1 cellular context compared by ENCODE assay signal in the genomic region with DNA sequence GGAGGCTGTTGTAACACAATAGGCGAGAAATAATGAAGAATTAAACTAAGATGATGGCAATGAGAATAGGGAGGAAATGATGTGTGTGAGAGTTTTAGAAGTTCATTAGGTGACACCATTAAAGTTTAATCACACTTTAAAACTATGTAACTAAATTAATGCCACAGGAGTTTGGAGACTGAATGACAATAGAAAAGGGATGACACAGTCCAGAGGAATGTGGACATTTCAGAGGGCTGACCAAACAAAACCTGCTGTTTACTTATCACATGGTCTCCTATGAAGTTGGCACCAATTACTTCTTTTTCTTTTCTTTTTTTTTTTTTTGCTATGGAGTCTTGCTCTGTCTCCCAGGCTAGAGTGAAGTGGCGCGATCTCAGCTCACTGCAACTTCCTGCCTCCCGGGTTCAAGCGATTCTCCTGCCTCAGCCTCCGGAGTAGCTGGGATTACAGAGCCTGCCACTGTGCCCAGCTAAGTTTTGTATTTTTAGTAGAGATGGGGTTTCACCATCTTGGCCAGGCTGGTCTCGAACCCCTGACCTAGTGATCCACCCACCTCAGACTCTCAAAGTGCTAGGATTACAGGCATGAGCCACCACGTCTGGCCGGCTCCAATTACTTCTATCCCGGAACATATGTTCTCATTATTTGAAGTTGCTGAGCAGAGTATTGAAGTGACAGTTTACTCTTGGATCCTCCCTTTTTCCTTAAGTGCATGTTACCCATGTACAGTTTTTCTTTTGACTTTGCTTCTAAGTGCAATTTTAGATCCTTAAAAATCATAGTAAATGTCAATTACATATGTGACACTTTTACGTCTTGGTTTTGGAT.
TF ChIP-seq lines count a peak whose summit lies in the region.

No MANE protein-coding gene starts in this region.

TF ChIP-seq in HepG2, 621 proteins besides CTCF, POLR2A, EP300 and RAD21 (continued from another document and continues in another):
- TF ChIP-seq RXRB (CRISPR knock-in tag; IDR thresholded peaks at IDR 0.05; ENCODE audit: borderline replicate concordance) = peak; percentile 36; the same call in 1 of the 2 replicates
- TF ChIP-seq, protein P1, sequence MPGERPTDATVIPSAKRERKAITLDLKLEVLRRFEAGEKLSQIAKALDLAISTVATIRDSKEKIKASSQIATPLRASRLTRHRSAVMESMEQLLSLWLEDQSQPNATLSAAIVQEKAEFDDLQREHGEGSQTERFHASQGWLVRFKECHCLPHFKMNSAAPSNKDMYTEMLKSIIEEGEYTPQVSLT (CRISPR knock-in tag; IDR thresholded peaks at IDR 0.05; ENCODE audit: borderline replicate concordance, low read depth) = no peak
- peak; percentile 61 for TF ChIP-seq POGZ (CRISPR knock-in tag; IDR thresholded peaks at IDR 0.05)
- TF ChIP-seq SMARCC2 (IDR thresholded peaks at IDR 0.05) = no peak
- TF ChIP-seq, protein P2, sequence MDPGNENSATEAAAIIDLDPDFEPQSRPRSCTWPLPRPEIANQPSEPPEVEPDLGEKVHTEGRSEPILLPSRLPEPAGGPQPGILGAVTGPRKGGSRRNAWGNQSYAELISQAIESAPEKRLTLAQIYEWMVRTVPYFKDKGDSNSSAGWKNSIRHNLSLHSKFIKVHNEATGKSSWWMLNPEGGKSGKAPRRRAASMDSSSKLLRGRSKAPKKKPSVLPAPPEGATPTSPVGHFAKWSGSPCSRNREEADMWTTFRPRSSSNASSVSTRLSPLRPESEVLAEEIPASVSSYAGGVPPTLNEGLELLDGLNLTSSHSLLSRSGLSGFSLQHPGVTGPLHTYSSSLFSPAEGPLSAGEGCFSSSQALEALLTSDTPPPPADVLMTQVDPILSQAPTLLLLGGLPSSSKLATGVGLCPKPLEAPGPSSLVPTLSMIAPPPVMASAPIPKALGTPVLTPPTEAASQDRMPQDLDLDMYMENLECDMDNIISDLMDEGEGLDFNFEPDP (CRISPR knock-in tag; conservative IDR thresholded peaks at IDR 0.05) = no peak
- TF ChIP-seq, protein P3, sequence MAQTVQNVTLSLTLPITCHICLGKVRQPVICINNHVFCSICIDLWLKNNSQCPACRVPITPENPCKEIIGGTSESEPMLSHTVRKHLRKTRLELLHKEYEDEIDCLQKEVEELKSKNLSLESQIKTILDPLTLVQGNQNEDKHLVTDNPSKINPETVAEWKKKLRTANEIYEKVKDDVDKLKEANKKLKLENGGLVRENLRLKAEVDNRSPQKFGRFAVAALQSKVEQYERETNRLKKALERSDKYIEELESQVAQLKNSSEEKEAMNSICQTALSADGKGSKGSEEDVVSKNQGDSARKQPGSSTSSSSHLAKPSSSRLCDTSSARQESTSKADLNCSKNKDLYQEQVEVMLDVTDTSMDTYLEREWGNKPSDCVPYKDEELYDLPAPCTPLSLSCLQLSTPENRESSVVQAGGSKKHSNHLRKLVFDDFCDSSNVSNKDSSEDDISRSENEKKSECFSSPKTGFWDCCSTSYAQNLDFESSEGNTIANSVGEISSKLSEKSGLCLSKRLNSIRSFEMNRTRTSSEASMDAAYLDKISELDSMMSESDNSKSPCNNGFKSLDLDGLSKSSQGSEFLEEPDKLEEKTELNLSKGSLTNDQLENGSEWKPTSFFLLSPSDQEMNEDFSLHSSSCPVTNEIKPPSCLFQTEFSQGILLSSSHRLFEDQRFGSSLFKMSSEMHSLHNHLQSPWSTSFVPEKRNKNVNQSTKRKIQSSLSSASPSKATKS (CRISPR knock-in tag; IDR thresholded peaks at IDR 0.05) = no peak
- no peak for TF ChIP-seq ZNF552 (CRISPR knock-in tag; IDR thresholded peaks at IDR 0.05; ENCODE audit: borderline replicate concordance)
- TF ChIP-seq, protein P4, sequence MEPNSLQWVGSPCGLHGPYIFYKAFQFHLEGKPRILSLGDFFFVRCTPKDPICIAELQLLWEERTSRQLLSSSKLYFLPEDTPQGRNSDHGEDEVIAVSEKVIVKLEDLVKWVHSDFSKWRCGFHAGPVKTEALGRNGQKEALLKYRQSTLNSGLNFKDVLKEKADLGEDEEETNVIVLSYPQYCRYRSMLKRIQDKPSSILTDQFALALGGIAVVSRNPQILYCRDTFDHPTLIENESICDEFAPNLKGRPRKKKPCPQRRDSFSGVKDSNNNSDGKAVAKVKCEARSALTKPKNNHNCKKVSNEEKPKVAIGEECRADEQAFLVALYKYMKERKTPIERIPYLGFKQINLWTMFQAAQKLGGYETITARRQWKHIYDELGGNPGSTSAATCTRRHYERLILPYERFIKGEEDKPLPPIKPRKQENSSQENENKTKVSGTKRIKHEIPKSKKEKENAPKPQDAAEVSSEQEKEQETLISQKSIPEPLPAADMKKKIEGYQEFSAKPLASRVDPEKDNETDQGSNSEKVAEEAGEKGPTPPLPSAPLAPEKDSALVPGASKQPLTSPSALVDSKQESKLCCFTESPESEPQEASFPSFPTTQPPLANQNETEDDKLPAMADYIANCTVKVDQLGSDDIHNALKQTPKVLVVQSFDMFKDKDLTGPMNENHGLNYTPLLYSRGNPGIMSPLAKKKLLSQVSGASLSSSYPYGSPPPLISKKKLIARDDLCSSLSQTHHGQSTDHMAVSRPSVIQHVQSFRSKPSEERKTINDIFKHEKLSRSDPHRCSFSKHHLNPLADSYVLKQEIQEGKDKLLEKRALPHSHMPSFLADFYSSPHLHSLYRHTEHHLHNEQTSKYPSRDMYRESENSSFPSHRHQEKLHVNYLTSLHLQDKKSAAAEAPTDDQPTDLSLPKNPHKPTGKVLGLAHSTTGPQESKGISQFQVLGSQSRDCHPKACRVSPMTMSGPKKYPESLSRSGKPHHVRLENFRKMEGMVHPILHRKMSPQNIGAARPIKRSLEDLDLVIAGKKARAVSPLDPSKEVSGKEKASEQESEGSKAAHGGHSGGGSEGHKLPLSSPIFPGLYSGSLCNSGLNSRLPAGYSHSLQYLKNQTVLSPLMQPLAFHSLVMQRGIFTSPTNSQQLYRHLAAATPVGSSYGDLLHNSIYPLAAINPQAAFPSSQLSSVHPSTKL (CRISPR knock-in tag; IDR thresholded peaks at IDR 0.05) = peak; percentile 95
- peak; percentile 94; the same call in 1 of the 2 replicates for TF ChIP-seq JUNB (CRISPR knock-in tag; IDR thresholded peaks at IDR 0.05; ENCODE audit: borderline replicate concordance)
- TF ChIP-seq, protein P5, sequence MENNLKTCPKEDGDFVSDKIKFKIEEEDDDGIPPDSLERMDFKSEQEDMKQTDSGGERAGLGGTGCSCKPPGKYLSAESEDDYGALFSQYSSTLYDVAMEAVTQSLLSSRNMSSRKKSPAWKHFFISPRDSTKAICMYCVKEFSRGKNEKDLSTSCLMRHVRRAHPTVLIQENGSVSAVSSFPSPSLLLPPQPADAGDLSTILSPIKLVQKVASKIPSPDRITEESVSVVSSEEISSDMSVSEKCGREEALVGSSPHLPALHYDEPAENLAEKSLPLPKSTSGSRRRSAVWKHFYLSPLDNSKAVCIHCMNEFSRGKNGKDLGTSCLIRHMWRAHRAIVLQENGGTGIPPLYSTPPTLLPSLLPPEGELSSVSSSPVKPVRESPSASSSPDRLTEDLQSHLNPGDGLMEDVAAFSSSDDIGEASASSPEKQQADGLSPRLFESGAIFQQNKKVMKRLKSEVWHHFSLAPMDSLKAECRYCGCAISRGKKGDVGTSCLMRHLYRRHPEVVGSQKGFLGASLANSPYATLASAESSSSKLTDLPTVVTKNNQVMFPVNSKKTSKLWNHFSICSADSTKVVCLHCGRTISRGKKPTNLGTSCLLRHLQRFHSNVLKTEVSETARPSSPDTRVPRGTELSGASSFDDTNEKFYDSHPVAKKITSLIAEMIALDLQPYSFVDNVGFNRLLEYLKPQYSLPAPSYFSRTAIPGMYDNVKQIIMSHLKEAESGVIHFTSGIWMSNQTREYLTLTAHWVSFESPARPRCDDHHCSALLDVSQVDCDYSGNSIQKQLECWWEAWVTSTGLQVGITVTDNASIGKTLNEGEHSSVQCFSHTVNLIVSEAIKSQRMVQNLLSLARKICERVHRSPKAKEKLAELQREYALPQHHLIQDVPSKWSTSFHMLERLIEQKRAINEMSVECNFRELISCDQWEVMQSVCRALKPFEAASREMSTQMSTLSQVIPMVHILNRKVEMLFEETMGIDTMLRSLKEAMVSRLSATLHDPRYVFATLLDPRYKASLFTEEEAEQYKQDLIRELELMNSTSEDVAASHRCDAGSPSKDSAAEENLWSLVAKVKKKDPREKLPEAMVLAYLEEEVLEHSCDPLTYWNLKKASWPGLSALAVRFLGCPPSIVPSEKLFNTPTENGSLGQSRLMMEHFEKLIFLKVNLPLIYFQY (CRISPR knock-in tag; IDR thresholded peaks at IDR 0.05; ENCODE audit: borderline replicate concordance) = 0 out of 2 replicates have a peak, but pooled peaks have one; percentile 25
- TF ChIP-seq, protein P6, sequence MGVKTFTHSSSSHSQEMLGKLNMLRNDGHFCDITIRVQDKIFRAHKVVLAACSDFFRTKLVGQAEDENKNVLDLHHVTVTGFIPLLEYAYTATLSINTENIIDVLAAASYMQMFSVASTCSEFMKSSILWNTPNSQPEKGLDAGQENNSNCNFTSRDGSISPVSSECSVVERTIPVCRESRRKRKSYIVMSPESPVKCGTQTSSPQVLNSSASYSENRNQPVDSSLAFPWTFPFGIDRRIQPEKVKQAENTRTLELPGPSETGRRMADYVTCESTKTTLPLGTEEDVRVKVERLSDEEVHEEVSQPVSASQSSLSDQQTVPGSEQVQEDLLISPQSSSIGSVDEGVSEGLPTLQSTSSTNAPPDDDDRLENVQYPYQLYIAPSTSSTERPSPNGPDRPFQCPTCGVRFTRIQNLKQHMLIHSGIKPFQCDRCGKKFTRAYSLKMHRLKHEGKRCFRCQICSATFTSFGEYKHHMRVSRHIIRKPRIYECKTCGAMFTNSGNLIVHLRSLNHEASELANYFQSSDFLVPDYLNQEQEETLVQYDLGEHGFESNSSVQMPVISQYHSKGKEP (CRISPR knock-in tag; IDR thresholded peaks at IDR 0.05) = no peak
- TF ChIP-seq ZBTB7B (CRISPR knock-in tag; IDR thresholded peaks at IDR 0.05) = no peak
- TF ChIP-seq RARA (CRISPR knock-in tag; IDR thresholded peaks at IDR 0.05) = peak; percentile 56
- TF ChIP-seq, protein P7, sequence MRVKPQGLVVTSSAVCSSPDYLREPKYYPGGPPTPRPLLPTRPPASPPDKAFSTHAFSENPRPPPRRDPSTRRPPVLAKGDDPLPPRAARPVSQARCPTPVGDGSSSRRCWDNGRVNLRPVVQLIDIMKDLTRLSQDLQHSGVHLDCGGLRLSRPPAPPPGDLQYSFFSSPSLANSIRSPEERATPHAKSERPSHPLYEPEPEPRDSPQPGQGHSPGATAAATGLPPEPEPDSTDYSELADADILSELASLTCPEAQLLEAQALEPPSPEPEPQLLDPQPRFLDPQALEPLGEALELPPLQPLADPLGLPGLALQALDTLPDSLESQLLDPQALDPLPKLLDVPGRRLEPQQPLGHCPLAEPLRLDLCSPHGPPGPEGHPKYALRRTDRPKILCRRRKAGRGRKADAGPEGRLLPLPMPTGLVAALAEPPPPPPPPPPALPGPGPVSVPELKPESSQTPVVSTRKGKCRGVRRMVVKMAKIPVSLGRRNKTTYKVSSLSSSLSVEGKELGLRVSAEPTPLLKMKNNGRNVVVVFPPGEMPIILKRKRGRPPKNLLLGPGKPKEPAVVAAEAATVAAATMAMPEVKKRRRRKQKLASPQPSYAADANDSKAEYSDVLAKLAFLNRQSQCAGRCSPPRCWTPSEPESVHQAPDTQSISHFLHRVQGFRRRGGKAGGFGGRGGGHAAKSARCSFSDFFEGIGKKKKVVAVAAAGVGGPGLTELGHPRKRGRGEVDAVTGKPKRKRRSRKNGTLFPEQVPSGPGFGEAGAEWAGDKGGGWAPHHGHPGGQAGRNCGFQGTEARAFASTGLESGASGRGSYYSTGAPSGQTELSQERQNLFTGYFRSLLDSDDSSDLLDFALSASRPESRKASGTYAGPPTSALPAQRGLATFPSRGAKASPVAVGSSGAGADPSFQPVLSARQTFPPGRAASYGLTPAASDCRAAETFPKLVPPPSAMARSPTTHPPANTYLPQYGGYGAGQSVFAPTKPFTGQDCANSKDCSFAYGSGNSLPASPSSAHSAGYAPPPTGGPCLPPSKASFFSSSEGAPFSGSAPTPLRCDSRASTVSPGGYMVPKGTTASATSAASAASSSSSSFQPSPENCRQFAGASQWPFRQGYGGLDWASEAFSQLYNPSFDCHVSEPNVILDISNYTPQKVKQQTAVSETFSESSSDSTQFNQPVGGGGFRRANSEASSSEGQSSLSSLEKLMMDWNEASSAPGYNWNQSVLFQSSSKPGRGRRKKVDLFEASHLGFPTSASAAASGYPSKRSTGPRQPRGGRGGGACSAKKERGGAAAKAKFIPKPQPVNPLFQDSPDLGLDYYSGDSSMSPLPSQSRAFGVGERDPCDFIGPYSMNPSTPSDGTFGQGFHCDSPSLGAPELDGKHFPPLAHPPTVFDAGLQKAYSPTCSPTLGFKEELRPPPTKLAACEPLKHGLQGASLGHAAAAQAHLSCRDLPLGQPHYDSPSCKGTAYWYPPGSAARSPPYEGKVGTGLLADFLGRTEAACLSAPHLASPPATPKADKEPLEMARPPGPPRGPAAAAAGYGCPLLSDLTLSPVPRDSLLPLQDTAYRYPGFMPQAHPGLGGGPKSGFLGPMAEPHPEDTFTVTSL (CRISPR knock-in tag; IDR thresholded peaks at IDR 0.05; ENCODE audit: borderline replicate concordance) = peak; percentile 56; the same call in 1 of the 2 replicates
- TF ChIP-seq RORA (CRISPR knock-in tag; IDR thresholded peaks at IDR 0.05) = no peak
- no peak for TF ChIP-seq FOXP1 (IDR thresholded peaks at IDR 0.05)
- peak; percentile 86 for TF ChIP-seq FOXP1 (CRISPR knock-in tag; IDR thresholded peaks at IDR 0.05)
- TF ChIP-seq MTF2 (CRISPR knock-in tag; IDR thresholded peaks at IDR 0.05; ENCODE audit: borderline replicate concordance) = no peak
- 0 out of 2 replicates have a peak, but pooled peaks have one; percentile 70 for TF ChIP-seq NFKBIZ (CRISPR knock-in tag; IDR thresholded peaks at IDR 0.05)
- peak; percentile 69 for TF ChIP-seq TCF7 (IDR thresholded peaks at IDR 0.05; ENCODE audit: low read depth)
- TF ChIP-seq, protein P8, sequence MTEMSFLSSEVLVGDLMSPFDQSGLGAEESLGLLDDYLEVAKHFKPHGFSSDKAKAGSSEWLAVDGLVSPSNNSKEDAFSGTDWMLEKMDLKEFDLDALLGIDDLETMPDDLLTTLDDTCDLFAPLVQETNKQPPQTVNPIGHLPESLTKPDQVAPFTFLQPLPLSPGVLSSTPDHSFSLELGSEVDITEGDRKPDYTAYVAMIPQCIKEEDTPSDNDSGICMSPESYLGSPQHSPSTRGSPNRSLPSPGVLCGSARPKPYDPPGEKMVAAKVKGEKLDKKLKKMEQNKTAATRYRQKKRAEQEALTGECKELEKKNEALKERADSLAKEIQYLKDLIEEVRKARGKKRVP (CRISPR knock-in tag; IDR thresholded peaks at IDR 0.05) = 0 out of 4 replicates have a peak, but pooled peaks of 1 of the 2 experiments have one; percentile 21
- no peak for TF ChIP-seq ZSCAN20 (CRISPR knock-in tag; IDR thresholded peaks at IDR 0.05; ENCODE audit: borderline replicate concordance)
- TF ChIP-seq MED13 (CRISPR knock-in tag; IDR thresholded peaks at IDR 0.05) = no peak
- TF ChIP-seq, protein P9, sequence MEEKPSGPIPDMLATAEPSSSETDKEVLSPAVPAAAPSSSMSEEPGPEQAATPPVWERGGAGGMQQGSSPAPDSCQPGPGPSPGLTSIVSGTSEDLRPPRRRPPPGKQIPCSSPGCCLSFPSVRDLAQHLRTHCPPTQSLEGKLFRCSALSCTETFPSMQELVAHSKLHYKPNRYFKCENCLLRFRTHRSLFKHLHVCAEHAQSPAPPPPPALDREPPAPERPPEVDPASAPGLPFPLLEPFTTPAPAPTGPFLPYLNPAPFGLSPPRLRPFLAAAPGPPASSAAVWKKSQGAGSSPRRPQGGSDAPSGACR (CRISPR knock-in tag; IDR thresholded peaks at IDR 0.05) = no peak
- TF ChIP-seq NR2F6 (IDR thresholded peaks at IDR 0.05) = no peak; the same call in 1 of the 2 replicates
- peak; percentile 56; the same call in 1 of the 2 replicates for TF ChIP-seq NR2F6 (CRISPR knock-in tag; IDR thresholded peaks at IDR 0.05)
- TF ChIP-seq ZSCAN31 (CRISPR knock-in tag; IDR thresholded peaks at IDR 0.05; ENCODE audit: low read depth) = no peak
